ENCODE assay signal across 22 cellular contexts in genomic region chr6:15874821-15875220, GRCh38.
A peak's percentile ranks its signal among the peaks of the same experiment; 100 is the strongest.
DNase-seq lines count a peak whose midpoint lies in the region; ATAC-seq, FAIRE-seq and TF ChIP-seq lines count a peak whose summit lies in the region.
"Had no signal": no experiment of that assay in that cellular context is flagged by ENCODE, and none has a peak within 500 bp of the region (broad histone marks: within the 10 kb centered on the region; RNA-seq: fewer than 3 reads in every experiment).

No MANE protein-coding gene starts in this region.

- no peaks in the 10 kb centered on the region for H4K20me1 ChIP-seq in Loucy (ENCODE audit: insufficient read depth, low read length, poor library complexity, severe bottlenecking)

- H3K9me3 ChIP-seq in Loucy (ENCODE audit: insufficient read depth, low read depth, low read length), result no peaks in the 10 kb centered on the region
- H3K9me3 ChIP-seq: neutrophil, sigmoid colon, stomach, tibial artery had no signal

- FAIRE-seq in bronchial epithelial cell (lab: Jason Lieb, UNC), result no peak
- FAIRE-seq: D721Med had no signal

- DNase-seq in EH (ENCODE audit: low read depth) (peak; percentile 62), bronchial epithelial cell (ENCODE audit: low read depth) (peak; percentile 38), foreskin fibroblast (peak; percentile 71 to 75), G401 (ENCODE audit: low spot score) (no peak)
- DNase-seq in activated CD4-positive, CD25-positive, alpha-beta regulatory T cell treated with anti-CD3 and anti-CD28 coated beads, Interleukin-2, amount 50 U/mL, for 72 hours, result no peak
- no peak for DNase-seq in activated CD4-positive, alpha-beta T cell treated with anti-CD3 and anti-CD28 coated beads, Interleukin-2, amount 50 U/mL, for 48 hours
- DNase-seq: activated CD4-positive, alpha-beta T cell treated with anti-CD3 and anti-CD28 coated beads, Interleukin-2, amount 10 ng/mL, durations not matched to agents 7 days and 5 days; activated CD8-positive, alpha-beta memory T cell treated with anti-CD3 and anti-CD28 coated beads, Interleukin-2, amount 50 U/mL, for 4 hours; activated naive CD8-positive, alpha-beta T cell treated with anti-CD3 and anti-CD28 coated beads for 36 hours; effector memory CD4-positive, alpha-beta T cell; NCI-H1694 treated with DMSO at 0.1 percent for 48 hours; NCI-H526 treated with DMSO at 0.1 percent for 48 hours; sigmoid colon; stomach; tibial artery; WERI-Rb-1 had no signal

- H3K9me2 ChIP-seq in Loucy (replicated peaks; ENCODE audit: low read depth, low read length), result no peaks in the 10 kb centered on the region

- ATAC-seq in HG02973 (IDR thresholded peaks at IDR 0.05; ENCODE audit: unreplicated experiment), result no peak
- ATAC-seq: esophagus mucosa, HCT116 had no signal

- H3K27me3 ChIP-seq in Loucy (ENCODE audit: insufficient read depth, low read length, poor library complexity, severe bottlenecking), result no peaks in the 10 kb centered on the region
- H3K27me3 ChIP-seq in bronchial epithelial cell (ENCODE audit: control insufficient read depth, insufficient read depth, low read length), result peaks cover 3% of the 10 kb centered on the region
- H3K27me3 ChIP-seq: sigmoid colon, stomach, tibial artery had no signal

- peak overlapping the region; percentile 30 for H3K9ac ChIP-seq in Loucy (ENCODE audit: low read depth, low read length, poor library complexity, severe bottlenecking)

- peaks cover 73% of the 10 kb centered on the region for H3K4me1 ChIP-seq in Loucy (ENCODE audit: insufficient read depth, low read length, poor library complexity, severe bottlenecking)

- TF ChIP-seq CTCF in Loucy (conservative IDR thresholded peaks at IDR 0.05; ENCODE audit: low read length), result no peak
- TF ChIP-seq CTCF in bronchial epithelial cell (IDR thresholded peaks at IDR 0.05; ENCODE audit: insufficient read depth, low read length, severe bottlenecking), result no peak
- TF ChIP-seq CTCF in foreskin fibroblast (IDR thresholded peaks at IDR 0.05; ENCODE audit: low read depth, low read length), result no peak

- no peak overlapping the region for H2AFZ ChIP-seq in Loucy (ENCODE audit: low read length)

- H3K4me3 ChIP-seq in Loucy (ENCODE audit: low read length, poor library complexity, severe bottlenecking) (peak overlapping the region; percentile 13), bronchial epithelial cell (ENCODE audit: low read depth, low read length) (no peak overlapping the region), foreskin fibroblast (ENCODE audit: low read depth in 1 of 2, low read length in 2 of 2) (no peak overlapping the region)
- H3K4me3 ChIP-seq: sigmoid colon, stomach, tibial artery had no signal

- peak overlapping the region; percentile 59 for H3K4me2 ChIP-seq in Loucy (ENCODE audit: low read depth, low read length, poor library complexity, severe bottlenecking)

- no peaks in the 10 kb centered on the region for H3K79me2 ChIP-seq in Loucy (ENCODE audit: insufficient read depth, low read length)

- peaks cover 3% of the 10 kb centered on the region; the same call in 1 of the 2 replicates for H3F3A ChIP-seq in Loucy (ENCODE audit: low read depth)

- H3K36me3 ChIP-seq in Loucy (ENCODE audit: insufficient read depth, low read length), result no peaks in the 10 kb centered on the region
- H3K36me3 ChIP-seq in bronchial epithelial cell (ENCODE audit: control insufficient read depth, insufficient read depth, low read length), result no peaks in the 10 kb centered on the region
- H3K36me3 ChIP-seq: neutrophil, sigmoid colon, stomach, tibial artery, WERI-Rb-1 had no signal

- in situ Hi-C loops in G401 (cut with HindIII; ENCODE audit: low sequenced_read_pairs), result no loop called here

Comparison
In these comparisons a context has a peak if more than half of its experiments do, and no peak if none do; other contexts are left out.
1. DNase-seq: peak in EH (single experiment), bronchial epithelial cell (single experiment) and foreskin fibroblast (2 of 2); none in activated CD4-positive, CD25-positive, alpha-beta regulatory T cell treated with anti-CD3 and anti-CD28 coated beads, Interleukin-2, amount 50 U/mL, for 72 hours (single experiment), G401 (single experiment) and activated CD4-positive, alpha-beta T cell treated with anti-CD3 and anti-CD28 coated beads, Interleukin-2, amount 50 U/mL, for 48 hours (0 of 2).